Comparison of ENCODE assay signal across 12 cellular contexts in genomic region chr5:14560091-14560595, GRCh38. TPM values are rescaled to one million over a fixed set of nuclear protein-coding genes. Genes with fewer than 3 reads are reported as not detected.
DNase-seq lines count a peak whose midpoint lies in the region; ATAC-seq and TF ChIP-seq lines count a peak whose summit lies in the region.
"Had no signal": no experiment of that assay in that cellular context is flagged by ENCODE, and none has a peak within 500 bp of the region (broad histone marks: within the 10 kb centered on the region; RNA-seq: fewer than 3 reads in every experiment).

No MANE protein-coding gene starts in this region.

- no peaks in the 10 kb centered on the region for H4K20me1 ChIP-seq in hepatocyte (ENCODE audit: insufficient read depth, poor library complexity, severe bottlenecking)

- ATAC-seq in GM21381 (IDR thresholded peaks at IDR 0.05; ENCODE audit: unreplicated experiment) (no peak), GM19463 (IDR thresholded peaks at IDR 0.05; ENCODE audit: unreplicated experiment) (no peak)

- CTCF ChIA-PET in CD8-positive, alpha-beta memory T cell (lab: Charles Lee): interaction anchor here (0.6 kb wide), 1 partner anchor 10 kb away, joined by 3 read pairs; no protein-coding TSS in a partner anchor

- POLR2A ChIA-PET in CD8-positive, alpha-beta memory T cell (lab: Charles Lee): interaction anchor here (0.9 kb wide), 1 partner anchor 22 kb away, joined by 3 read pairs; no protein-coding TSS in a partner anchor

- DNase-seq in CD8-positive, alpha-beta memory T cell: peak in 2 of 5 donors; percentile 11 to 47
- DNase-seq in MV-4-11 (lab: John Stamatoyannopoulos, UW) (peak; percentile 81), NCI-H774 (lab: John Stamatoyannopoulos, UW) (peak; percentile 99), hepatocyte (ENCODE audit: low spot score) (peak; percentile 17), GM19240 (ENCODE audit: insufficient read length, low spot score) (no peak), DMS79 (lab: John Stamatoyannopoulos, UW) (no peak)
- DNase-seq: MM.1S; stimulated activated CD4-positive, alpha-beta T cell treated with anti-CD3 and anti-CD28 coated beads, Interleukin-12 subunit alpha, Interleukin-12 subunit beta, amount 100 ng/mL, for 4 hours; testis had no signal

- H3K4me1 ChIP-seq in CD8-positive, alpha-beta memory T cell (ENCODE audit: insufficient read depth, low read length): peaks cover 18% of the 10 kb centered on the region
- peaks cover 5% of the 10 kb centered on the region for H3K4me1 ChIP-seq in hepatocyte (ENCODE audit: insufficient read depth)
- H3K4me1 ChIP-seq: ascending aorta, testis had no signal

- H3K79me2 ChIP-seq in hepatocyte: no peaks in the 10 kb centered on the region

- no peak overlapping the region for H3K27ac ChIP-seq in CD8-positive, alpha-beta memory T cell (ENCODE audit: low read depth, low read length)
- H3K27ac ChIP-seq in hepatocyte: peak overlapping the region; percentile 54
- H3K27ac ChIP-seq: ascending aorta, testis had no signal

- 59% methylated on average over 10 of the region's 10 CpGs for WGBS in hepatocyte (ENCODE audit: low lambda C conversion rate, missing lambda C conversion rate)

- no peaks in the 10 kb centered on the region for H3K27me3 ChIP-seq in CD8-positive, alpha-beta memory T cell (ENCODE audit: insufficient read depth, low read length, poor library complexity, severe bottlenecking)
- no peaks in the 10 kb centered on the region for H3K27me3 ChIP-seq in hepatocyte
- H3K27me3 ChIP-seq: ascending aorta, testis had no signal

- peak overlapping the region; percentile 0 to 91 (median 74) for H3K27ac Mint-ChIP-seq in CD8-positive, alpha-beta memory T cell

- no peak for TF ChIP-seq CTCF in hepatocyte (IDR thresholded peaks at IDR 0.05; ENCODE audit: poor library complexity)

- peak overlapping the region; percentile 32 for H3K4me3 ChIP-seq in CD8-positive, alpha-beta memory T cell (ENCODE audit: low read length)
- H3K4me3 ChIP-seq in hepatocyte: no peak overlapping the region
- H3K4me3 ChIP-seq: ascending aorta, testis had no signal

- no peaks in the 10 kb centered on the region for H3K36me3 Mint-ChIP-seq in CD8-positive, alpha-beta memory T cell

- peak overlapping the region; percentile 50 for H3K4me2 ChIP-seq in hepatocyte

- H2AFZ ChIP-seq in hepatocyte: no peak overlapping the region

- no peaks in the 10 kb centered on the region for H3K36me3 ChIP-seq in CD8-positive, alpha-beta memory T cell (ENCODE audit: insufficient read depth, low read length)
- H3K36me3 ChIP-seq in hepatocyte (replicated peaks; ENCODE audit: insufficient read depth, low read depth): no peaks in the 10 kb centered on the region
- H3K36me3 ChIP-seq: ascending aorta had no signal

- peaks cover 14 to 21% (median 17%) of the 10 kb centered on the region in 3 donors for H3K4me1 Mint-ChIP-seq in CD8-positive, alpha-beta memory T cell

- H3K4me3 Mint-ChIP-seq in CD8-positive, alpha-beta memory T cell: peak overlapping the region; percentile 5 to 82 (median 77)

- H3K9me2 ChIP-seq in hepatocyte (replicated peaks; ENCODE audit: insufficient read depth): no peaks in the 10 kb centered on the region

- no peaks in the 10 kb centered on the region for H3K27me3 Mint-ChIP-seq in CD8-positive, alpha-beta memory T cell

- no peaks in the 10 kb centered on the region for H3K9me3 Mint-ChIP-seq in CD8-positive, alpha-beta memory T cell

- H3K9me3 ChIP-seq in CD8-positive, alpha-beta memory T cell (ENCODE audit: low read length): no peaks in the 10 kb centered on the region
- no peaks in the 10 kb centered on the region for H3K9me3 ChIP-seq in hepatocyte (ENCODE audit: low read depth)
- H3K9me3 ChIP-seq: ascending aorta, testis had no signal

RNA-seq across cellular contexts. Expression of gene OTULINL, which starts 21.4 kb away (rescaled TPM):
- 10 to 100 TPM; 15.4 to 19.6 TPM for total RNA-seq in CD8-positive, alpha-beta memory T cell
- polyA plus RNA-seq in CD8-positive, alpha-beta memory T cell: 24.5 TPM
- total RNA-seq in hepatocyte: 25.4 and 35.4 TPM in 2 replicates
- 29.0 and 35.4 TPM in 2 replicates for polyA plus RNA-seq in hepatocyte

Comparison
In these comparisons a context has a peak if more than half of its experiments do, and no peak if none do; other contexts are left out.
1. DNase-seq: peak in MV-4-11 (single experiment), NCI-H774 (single experiment) and hepatocyte (single experiment); none in GM19240 (single experiment) and DMS79 (single experiment).